Comparison of ENCODE assay signal across 1 cellular context in genomic region chr9:35681341-35682002, GRCh38.
A peak's percentile ranks its signal among the peaks of the same experiment; 100 is the strongest.
TF ChIP-seq lines count a peak whose summit lies in the region.

No MANE protein-coding gene starts in this region.

TF ChIP-seq in IMR-90, 13 proteins besides CTCF, POLR2A, EP300 and RAD21:
- TF ChIP-seq NFE2L2 (IDR thresholded peaks at IDR 0.05; ENCODE audit: low read depth, low read length) (no peak), RCOR1 (IDR thresholded peaks at IDR 0.05; ENCODE audit: insufficient replicate concordance, low read length) (peak; percentile 10)
